8 cellular contexts compared by ENCODE assay signal in the genomic region with DNA sequence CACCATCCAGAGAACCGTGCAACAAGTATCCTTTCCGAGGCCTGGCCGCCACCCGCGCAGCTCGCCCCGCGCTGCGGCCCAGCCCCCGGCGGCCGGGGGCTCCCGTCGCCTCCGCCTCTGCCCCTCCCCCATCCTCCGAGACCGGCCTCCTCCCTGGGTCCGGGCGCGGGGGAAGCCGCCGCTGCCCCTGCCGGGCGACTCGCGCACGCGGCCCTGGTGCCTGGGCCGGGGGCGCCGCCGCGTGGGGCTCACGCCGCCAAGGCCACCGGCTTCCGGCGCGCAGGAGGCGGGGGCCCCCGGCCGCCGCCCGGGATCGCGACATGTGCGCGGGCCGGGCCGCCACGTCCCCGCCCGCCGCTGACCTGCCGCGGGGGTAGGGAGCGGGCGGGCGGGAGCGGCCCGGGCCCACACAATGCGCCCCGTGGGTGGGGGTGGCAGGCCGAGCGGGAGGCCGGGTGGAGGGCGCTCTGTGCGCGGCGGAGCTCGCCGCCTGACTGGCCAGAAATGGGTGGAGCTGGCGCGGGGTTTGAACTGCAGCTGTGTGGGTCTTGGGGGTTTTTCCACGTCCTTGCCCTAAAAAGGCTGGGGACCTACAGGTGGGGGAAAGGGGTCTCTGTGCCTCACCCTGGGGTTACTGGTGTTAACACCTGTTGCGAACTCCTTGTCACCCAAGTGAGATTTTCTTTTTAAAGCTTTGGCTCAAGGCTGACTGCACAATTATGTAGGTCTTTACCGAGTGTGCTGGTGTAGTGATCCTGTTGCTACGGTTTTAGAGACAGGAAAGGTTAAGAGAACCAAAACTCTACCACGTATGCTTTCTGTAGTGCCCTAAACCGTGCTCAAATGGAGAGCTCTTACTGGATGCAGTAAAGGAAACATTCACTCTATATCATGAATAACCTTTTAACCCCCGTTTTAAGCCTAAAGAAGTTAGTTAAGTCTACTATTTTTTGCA. TPM values are rescaled to one million over a fixed set of nuclear protein-coding genes. Genes with fewer than 3 reads are reported as not detected.
DNase-seq lines count a peak whose midpoint lies in the region; ATAC-seq lines count a peak whose summit lies in the region.

No MANE protein-coding gene starts in this region.

- H3K27me3 ChIP-seq in iPS-18a (ENCODE audit: control insufficient read depth, insufficient read depth, low read length): no peaks in the 10 kb centered on the region
- H3K27me3 ChIP-seq in skeletal muscle satellite cell (ENCODE audit: control insufficient read depth, insufficient read depth, low read length): no peaks in the 10 kb centered on the region

- H3K36me3 Mint-ChIP-seq in T-helper 1 cell treated with Interleukin-12 subunit alpha and Interleukin-12 subunit beta and Interleukin-4 antibody, amounts not matched to agents 30 μg/mL and 1 μg/mL, for 36 hours (ENCODE audit: low read depth): peaks cover 8% of the 10 kb centered on the region

- H3K4me3 Mint-ChIP-seq in T-helper 1 cell treated with Interleukin-12 subunit alpha and Interleukin-12 subunit beta and Interleukin-4 antibody, amounts not matched to agents 30 μg/mL and 1 μg/mL, for 36 hours: peak overlapping the region; percentile 95

- peak overlapping the region; percentile 97 for H3K27ac Mint-ChIP-seq in T-helper 1 cell treated with Interleukin-12 subunit alpha and Interleukin-12 subunit beta and Interleukin-4 antibody, amounts not matched to agents 30 μg/mL and 1 μg/mL, for 36 hours

- H3K27ac ChIP-seq in iPS-18a (ENCODE audit: low read length): peak overlapping the region; percentile 90

- peaks cover 24% of the 10 kb centered on the region for H3K4me1 ChIP-seq in iPS-18a (ENCODE audit: control insufficient read depth, low read depth, low read length)
- H3K4me1 ChIP-seq in skeletal muscle satellite cell (ENCODE audit: control insufficient read depth, insufficient read depth, low read length): peaks cover 60% of the 10 kb centered on the region

- H3K4me2 ChIP-seq in skeletal muscle satellite cell (ENCODE audit: low read length): peak overlapping the region; percentile 86

- H3K4me3 ChIP-seq in iPS-18a (ENCODE audit: low read length) (peak overlapping the region; percentile 95), skeletal muscle satellite cell (ENCODE audit: low read length) (peak overlapping the region; percentile 92)

- peaks cover 21% of the 10 kb centered on the region for H3K27me3 Mint-ChIP-seq in T-helper 1 cell treated with Interleukin-12 subunit alpha and Interleukin-12 subunit beta and Interleukin-4 antibody, amounts not matched to agents 30 μg/mL and 1 μg/mL, for 36 hours (ENCODE audit: low read depth)

- DNase-seq in COR-L47 (lab: John Stamatoyannopoulos, UW): peak; percentile 54
- DNase-seq in astrocyte of the hippocampus (ENCODE audit: low read depth, low spot score): peak; percentile 74
- DNase-seq in DMS79 (lab: John Stamatoyannopoulos, UW): no peak

- H3K4me1 Mint-ChIP-seq in T-helper 1 cell treated with Interleukin-12 subunit alpha and Interleukin-12 subunit beta and Interleukin-4 antibody, amounts not matched to agents 30 μg/mL and 1 μg/mL, for 36 hours (ENCODE audit: low read depth): peaks cover 30% of the 10 kb centered on the region

- H3K36me3 ChIP-seq in iPS-18a (ENCODE audit: control insufficient read depth, low read depth, low read length) (peaks cover 21% of the 10 kb centered on the region), skeletal muscle satellite cell (ENCODE audit: insufficient read depth, low read length) (peaks cover 48% of the 10 kb centered on the region)

- H3K9ac ChIP-seq in iPS-18a (ENCODE audit: low read length): peak overlapping the region; percentile 99
- peak overlapping the region; percentile 87 for H3K9ac ChIP-seq in skeletal muscle satellite cell (ENCODE audit: low read depth, low read length)

- no peaks in the 10 kb centered on the region for H3K9me3 ChIP-seq in iPS-18a (ENCODE audit: control insufficient read depth, low read depth, low read length)
- H3K9me3 ChIP-seq in skeletal muscle satellite cell (replicated peaks; ENCODE audit: low read length): no peaks in the 10 kb centered on the region

- H3K9me3 Mint-ChIP-seq in T-helper 1 cell treated with Interleukin-12 subunit alpha and Interleukin-12 subunit beta and Interleukin-4 antibody, amounts not matched to agents 30 μg/mL and 1 μg/mL, for 36 hours: no peaks in the 10 kb centered on the region

- ATAC-seq in GM19351 (IDR thresholded peaks at IDR 0.05; ENCODE audit: unreplicated experiment) (peak; percentile 50), HG03520 (IDR thresholded peaks at IDR 0.05; ENCODE audit: unreplicated experiment) (peak; percentile 49)

RNA-seq across cellular contexts. Expression of gene TNPO1, which starts 32.3 kb away (rescaled TPM):
- 229 and 297 TPM in 2 replicates for total RNA-seq in skeletal muscle satellite cell (2012; rRNA removed)
